ENCODE assay signal across 8 cellular contexts in the genomic region with DNA sequence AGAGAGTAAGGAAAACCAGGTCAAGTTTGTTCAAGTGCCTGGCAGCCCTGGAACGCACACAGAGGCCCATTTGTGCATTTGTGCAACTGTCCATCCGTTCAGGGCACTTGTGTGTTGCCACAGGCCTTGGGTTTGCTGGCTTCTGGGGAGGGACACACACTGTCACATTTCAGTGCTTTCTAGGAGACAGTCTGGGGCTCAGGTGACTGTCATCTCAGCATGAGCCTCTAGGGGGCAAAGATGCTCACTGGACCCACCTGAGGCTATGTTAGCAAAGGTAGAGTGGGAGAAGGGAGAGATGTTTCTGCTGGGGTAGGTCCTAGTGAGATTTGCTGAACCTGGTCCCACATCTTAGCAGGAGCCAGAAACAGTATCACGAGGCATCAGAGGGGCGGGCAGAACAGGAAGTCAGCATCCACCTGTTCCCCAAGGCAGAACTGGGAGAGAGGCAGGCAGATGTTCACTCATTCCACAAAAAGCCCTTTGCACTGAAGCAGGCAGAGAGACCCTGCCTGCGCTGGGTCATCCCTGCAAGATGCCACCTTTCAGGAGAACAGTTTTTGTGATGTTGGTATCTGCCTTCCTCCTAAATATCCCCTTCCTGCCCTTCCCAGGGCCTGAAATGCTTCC. TPM values are rescaled to one million over a fixed set of nuclear protein-coding genes. Genes with fewer than 3 reads are reported as not detected.
DNase-seq lines count a peak whose midpoint lies in the region; ATAC-seq and TF ChIP-seq lines count a peak whose summit lies in the region.

No MANE protein-coding gene starts in this region.

- BruUV-seq in Calu3 (replicated peaks; lab: Mats Ljungman, UMichigan): no TSS peak

- H3K9me3 ChIP-seq in SK-N-SH (no peaks in the 10 kb centered on the region), ascending aorta (no peaks in the 10 kb centered on the region)

- H3K4me3 Mint-ChIP-seq in Calu3 (ENCODE audit: low read depth, unreplicated experiment): peak overlapping the region; percentile 26
- no peak overlapping the region for H3K4me3 Mint-ChIP-seq in stimulated activated naive B cell treated with anti-CD40 and anti-IgM and Interleukin-4, amounts not matched to agents 10 μg/mL and 1 μg/mL and 100 μg/mL, for 72 hours

- no peaks in the 10 kb centered on the region for H3K9me2 ChIP-seq in SK-N-SH

- peaks cover 79% of the 10 kb centered on the region for H3K79me2 ChIP-seq in SK-N-SH (ENCODE audit: insufficient read depth)

- peak; percentile 69 for DNase-seq in Calu3
- peak; percentile 73 for DNase-seq in SK-N-SH
- no peak for DNase-seq in ascending aorta (ENCODE audit: low spot score in 2 of 2)
- DNase-seq in kidney epithelial cell (ENCODE audit: low read depth): no peak
- peak; percentile 29 for DNase-seq in stimulated activated naive B cell treated with anti-CD40 and anti-IgM and Interleukin-4, amounts not matched to agents 10 μg/mL and 1 μg/mL and 100 μg/mL, for 72 hours
- no peak for DNase-seq in coronary artery (ENCODE audit: low spot score)

- no peaks in the 10 kb centered on the region for H3K36me3 ChIP-seq in SK-N-SH (replicated peaks in 1 of 2; ENCODE audit: control insufficient read depth in 1 of 2, insufficient read depth in 2 of 2, low read length in 1 of 2)
- H3K36me3 ChIP-seq in ascending aorta: no peaks in the 10 kb centered on the region
- no peaks in the 10 kb centered on the region for H3K36me3 ChIP-seq in kidney epithelial cell (ENCODE audit: control insufficient read depth, insufficient read depth, low read length)

- peaks cover 52% of the 10 kb centered on the region for H3K4me1 Mint-ChIP-seq in Calu3 (ENCODE audit: low read depth, unreplicated experiment)
- peaks cover 31 to 46% of the 10 kb centered on the region in 2 donors for H3K4me1 Mint-ChIP-seq in stimulated activated naive B cell treated with anti-CD40 and anti-IgM and Interleukin-4, amounts not matched to agents 10 μg/mL and 1 μg/mL and 100 μg/mL, for 72 hours

- peak; percentile 72 for TF ChIP-seq RAD21 in SK-N-SH (IDR thresholded peaks at IDR 0.05; ENCODE audit: low read length)

- 73% methylated on average over 3 of the region's 5 CpGs for WGBS in SK-N-SH (ENCODE audit: low lambda C conversion rate)

- H3K27ac ChIP-seq in SK-N-SH (ENCODE audit: low read depth in 2 of 2, low read length in 1 of 2): peak overlapping the region in 1 of 2 experiments; percentile 39; a peak in 1 of 4 replicates
- H3K27ac ChIP-seq in ascending aorta: no peak overlapping the region
- no peak overlapping the region for H3K27ac ChIP-seq in coronary artery

- TF ChIP-seq CTCF in Calu3 (IDR thresholded peaks at IDR 0.05; ENCODE audit: unreplicated experiment) (peak; percentile 69), SK-N-SH (IDR thresholded peaks at IDR 0.05) (peak; percentile 60), ascending aorta (IDR thresholded peaks at IDR 0.05) (peak; percentile 6 to 44 (median 25)), kidney epithelial cell (IDR thresholded peaks at IDR 0.05; ENCODE audit: insufficient read depth, low read length, poor library complexity, severe bottlenecking) (peak; percentile 73), coronary artery (IDR thresholded peaks at IDR 0.05) (no peak)

- no peak overlapping the region for H3K4me2 ChIP-seq in SK-N-SH

- H3K9me3 Mint-ChIP-seq in Calu3 (ENCODE audit: low read depth, unreplicated experiment): no peaks in the 10 kb centered on the region
- H3K9me3 Mint-ChIP-seq in stimulated activated naive B cell treated with anti-CD40 and anti-IgM and Interleukin-4, amounts not matched to agents 10 μg/mL and 1 μg/mL and 100 μg/mL, for 72 hours: no peaks in the 10 kb centered on the region

- H3K27me3 ChIP-seq in SK-N-SH (ENCODE audit: insufficient read depth) (no peaks in the 10 kb centered on the region), ascending aorta (no peaks in the 10 kb centered on the region), kidney epithelial cell (ENCODE audit: control insufficient read depth, insufficient read depth, low read length) (no peaks in the 10 kb centered on the region)

- H4K20me1 ChIP-seq in SK-N-SH (ENCODE audit: insufficient read depth): peaks cover 81% of the 10 kb centered on the region

- ATAC-seq in HG02885 (IDR thresholded peaks at IDR 0.05; ENCODE audit: poor library complexity, unreplicated experiment): peak; percentile 63
- ATAC-seq in stimulated activated naive B cell treated with anti-CD40 and anti-IgM and Interleukin-4, amounts not matched to agents 10 μg/mL and 1 μg/mL and 100 μg/mL, for 72 hours (replicated peaks): peak; percentile 90 to 91
- ATAC-seq in HG03108 (IDR thresholded peaks at IDR 0.05; ENCODE audit: unreplicated experiment): no peak

- POLR2A ChIA-PET in SK-N-SH (lab: Yijun Ruan, JAX): interaction anchor here (1.1 kb wide), 1 partner anchor 12 kb away, joined by 3 read pairs; no protein-coding TSS in a partner anchor

- no peak overlapping the region for H3K9ac ChIP-seq in SK-N-SH

- no peaks in the 10 kb centered on the region for H3K27me3 Mint-ChIP-seq in Calu3 (ENCODE audit: unreplicated experiment)
- H3K27me3 Mint-ChIP-seq in stimulated activated naive B cell treated with anti-CD40 and anti-IgM and Interleukin-4, amounts not matched to agents 10 μg/mL and 1 μg/mL and 100 μg/mL, for 72 hours: no peaks in the 10 kb centered on the region

- no peak overlapping the region for H3K4me3 ChIP-seq in SK-N-SH (ENCODE audit: low read depth in 2 of 2, low read length in 1 of 2)
- no peak overlapping the region for H3K4me3 ChIP-seq in ascending aorta
- H3K4me3 ChIP-seq in kidney epithelial cell (ENCODE audit: low read depth, low read length): no peak overlapping the region
- no peak overlapping the region for H3K4me3 ChIP-seq in coronary artery

- H3K36me3 Mint-ChIP-seq in Calu3 (ENCODE audit: insufficient read depth, unreplicated experiment): peaks cover 25% of the 10 kb centered on the region
- H3K36me3 Mint-ChIP-seq in stimulated activated naive B cell treated with anti-CD40 and anti-IgM and Interleukin-4, amounts not matched to agents 10 μg/mL and 1 μg/mL and 100 μg/mL, for 72 hours: peaks cover 5 to 32% of the 10 kb centered on the region in 2 donors

- CTCF ChIA-PET in Calu3 (lab: Charles Lee) (interaction anchor here (1.2 to 1.4 kb wide), 2 partner anchors 11 to 16 kb away, joined by 3 to 6 read pairs; no protein-coding TSS in a partner anchor), SK-N-SH (lab: Yijun Ruan, JAX) (interaction anchor here (0.7 to 2.6 kb wide), 13 partner anchors 9 to 89 kb away, joined by 3 to 10 read pairs (median 3); no protein-coding TSS in a partner anchor)

- H3K4me1 ChIP-seq in SK-N-SH (ENCODE audit: control insufficient read depth in 1 of 2, insufficient read depth in 2 of 2, low read depth in 1 of 2, low read length in 1 of 2) (peaks cover 12 to 62% of the 10 kb centered on the region in 2 experiments; a peak in 3 of 4 replicates), ascending aorta (peaks cover 0 to 2% of the 10 kb centered on the region in 2 donors)

- no peak for TF ChIP-seq EP300 in SK-N-SH (IDR thresholded peaks at IDR 0.05; ENCODE audit: borderline replicate concordance in 1 of 2, low read depth in 1 of 2, low read length in 1 of 2)

- peak overlapping the region; percentile 63 for H3K27ac Mint-ChIP-seq in Calu3 (ENCODE audit: unreplicated experiment)
- H3K27ac Mint-ChIP-seq in stimulated activated naive B cell treated with anti-CD40 and anti-IgM and Interleukin-4, amounts not matched to agents 10 μg/mL and 1 μg/mL and 100 μg/mL, for 72 hours: no peak overlapping the region

- intact Hi-C loops in Calu3 (cut with micrococcal nuclease; ENCODE audit: unreplicated experiment): loop anchor here (5.0 to 10.0 kb wide), 2 partner anchors 37 to 55 kb away; no protein-coding TSS in a partner anchor
- intact Hi-C loops in ascending aorta (cut with DNase I): no loop called here

- H3F3A ChIP-seq in SK-N-SH (replicated peaks; ENCODE audit: insufficient read depth): peaks cover 12% of the 10 kb centered on the region

- H2AFZ ChIP-seq in SK-N-SH (ENCODE audit: low read depth): no peak overlapping the region

TF ChIP-seq in SK-N-SH, 30 proteins besides CTCF, POLR2A, EP300 and RAD21:
- TF ChIP-seq RCOR1 (IDR thresholded peaks at IDR 0.05; ENCODE audit: low read length): no peak
- peak; percentile 51; the same call in 1 of the 2 replicates for TF ChIP-seq SMC3 (IDR thresholded peaks at IDR 0.05; ENCODE audit: low read depth, low read length)
- TF ChIP-seq RFX5 (IDR thresholded peaks at IDR 0.05; ENCODE audit: low read length): no peak
- no peak for TF ChIP-seq TCF12 (IDR thresholded peaks at IDR 0.05)

RNA-seq across cellular contexts. Expression of gene RAI1, which starts 48.5 kb away (rescaled TPM):
- total RNA-seq in Calu3 (2022) (38.0 and 43.4 TPM in 2 replicates), ascending aorta (24.7 TPM), kidney epithelial cell (31.3 and 35.0 TPM in 2 replicates)
- polyA plus RNA-seq in SK-N-SH (2012; rRNA removed): 2.6 and 4.7 TPM in 2 replicates
- 3.4 and 3.9 TPM in 2 replicates for polyA plus RNA-seq in SK-N-SH (2012; cell fraction: cytosol; rRNA removed)
- polyA plus RNA-seq in SK-N-SH (2012; cell fraction: nucleus; rRNA removed): 16.7 and 20.0 TPM in 2 replicates

Comparison
In these comparisons a context has a peak if more than half of its experiments do, and no peak if none do; other contexts are left out.
1. DNase-seq: peak in Calu3 (single experiment), SK-N-SH (single experiment) and stimulated activated naive B cell treated with anti-CD40 and anti-IgM and Interleukin-4, amounts not matched to agents 10 μg/mL and 1 μg/mL and 100 μg/mL, for 72 hours (single experiment); none in ascending aorta (0 of 2), kidney epithelial cell (single experiment) and coronary artery (single experiment).